35 cellular contexts compared by ENCODE assay signal in the genomic region with DNA sequence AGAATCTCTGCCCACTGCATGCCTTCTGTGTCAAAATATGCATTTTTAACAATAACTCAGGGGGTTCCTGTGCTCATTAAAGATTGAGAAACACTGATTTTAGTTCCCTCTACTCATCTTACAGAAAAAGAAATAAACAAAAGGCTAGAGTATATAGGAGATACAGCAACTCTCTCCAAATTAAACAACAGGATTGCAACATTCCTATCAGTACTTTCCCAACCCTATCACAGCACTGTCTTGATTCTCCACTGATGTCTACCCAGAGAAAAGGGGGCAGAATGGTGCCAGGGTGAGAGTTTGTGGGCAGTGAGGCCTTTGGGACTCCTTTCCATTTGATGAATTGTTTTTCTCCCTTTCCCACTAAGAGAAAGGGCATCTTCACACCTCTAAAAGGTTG. TPM values are rescaled to one million over a fixed set of nuclear protein-coding genes. Genes with fewer than 3 reads are reported as not detected.
"Had no signal": no experiment of that assay in that cellular context is flagged by ENCODE, and none has a peak within 500 bp of the region (broad histone marks: within the 10 kb centered on the region; RNA-seq: fewer than 3 reads in every experiment).

No MANE protein-coding gene starts in this region.

- H2AFZ ChIP-seq: hepatocyte had no signal

- H3K4me3 ChIP-seq: adrenal gland, body of pancreas, esophagus squamous epithelium, heart left ventricle, hepatocyte had no signal

- DNase-seq: activated B cell treated with CpG ODN at 0.5 μM for 24 hours; activated CD4-positive, alpha-beta T cell treated with anti-CD3 and anti-CD28 coated beads for 48 hours; activated CD4-positive, alpha-beta T cell treated with anti-CD3 and anti-CD28 coated beads, Interleukin-2, amount 50 U/mL, for 1 hour; activated CD4-positive, alpha-beta T cell treated with anti-CD3 and anti-CD28 coated beads, Interleukin-2, amount 50 U/mL, for 48 hours; activated CD8-positive, alpha-beta memory T cell treated with anti-CD3 and anti-CD28 coated beads for 24 hours; activated CD8-positive, alpha-beta T cell treated with anti-CD3 and anti-CD28 coated beads for 36 hours; activated effector memory CD4-positive, alpha-beta T cell treated with Interleukin-2 at 50 U/mL for 16 hours; activated gamma-delta T cell treated with Interleukin-2 at 50 U/mL for 16 hours; activated naive CD4-positive, alpha-beta T cell treated with anti-CD3 and anti-CD28 coated beads, Interleukin-2, amount 50 U/mL, for 16 hours; activated naive CD4-positive, alpha-beta T cell treated with Interleukin-2 at 50 U/mL for 16 hours; activated T-cell treated with anti-CD3 and anti-CD28 coated beads, Interleukin-2, amount 50 U/mL, for 4 hours; adrenal gland; amygdala; aorta; body of pancreas; caudate nucleus; cortex of kidney; dermis blood vessel endothelial cell; effector CD4-positive, alpha-beta T cell; esophagus squamous epithelium; foreskin fibroblast; glutamatergic neuron; heart left ventricle; T1000; WERI-Rb-1 had no signal

- H3K27me3 ChIP-seq: body of pancreas, hepatocyte had no signal

- H3K4me1 ChIP-seq: adrenal gland, body of pancreas, esophagus squamous epithelium, heart left ventricle had no signal

- ATAC-seq: activated CD4-positive, CD25-positive, alpha-beta regulatory T cell treated with anti-CD3 and anti-CD28 coated beads, Interleukin-2, amount 50 U/mL, for 24 hours; activated CD8-positive, alpha-beta T cell treated with anti-CD3 and anti-CD28 coated beads for 36 hours; activated T-cell treated with anti-CD3 and anti-CD28 coated beads, Interleukin-2, amount 50 U/mL, for 4 hours; activated T-helper 17 cell treated with anti-CD3 and anti-CD28 coated beads, Interleukin-2, amount 50 U/mL, for 72 hours; body of pancreas; heart left ventricle had no signal

- H3K79me2 ChIP-seq: hepatocyte had no signal

- H3K9me3 ChIP-seq: adrenal gland, body of pancreas, esophagus squamous epithelium, heart left ventricle had no signal

- H3K27ac Mint-ChIP-seq: activated B cell treated with CpG ODN at 0.5 μM for 24 hours; activated CD8-positive, alpha-beta T cell treated with anti-CD3 and anti-CD28 coated beads for 36 hours; activated naive CD8-positive, alpha-beta T cell; activated T-helper 17 cell treated with anti-CD3 and anti-CD28 coated beads, Interleukin-2, amount 50 U/mL, for 72 hours; T-helper 1 cell treated with Interleukin-12 subunit alpha and Interleukin-12 subunit beta and Interleukin-4 antibody, amounts not matched to agents 30 μg/mL and 1 μg/mL, for 36 hours; T-helper 2 cell treated with Interferon-gamma antibody and Interleukin-4, amounts not matched to agents 5 μg/mL and 100 μg/mL, for 36 hours had no signal

- H3K9me3 Mint-ChIP-seq: activated B cell treated with CpG ODN at 0.5 μM for 24 hours; activated CD8-positive, alpha-beta T cell treated with anti-CD3 and anti-CD28 coated beads for 36 hours; activated T-cell treated with anti-CD3 and anti-CD28 coated beads, Interleukin-2, amount 50 U/mL, for 4 hours; activated T-helper 17 cell treated with anti-CD3 and anti-CD28 coated beads, Interleukin-2, amount 50 U/mL, for 72 hours had no signal

- H3K4me3 Mint-ChIP-seq: activated B cell treated with CpG ODN at 0.5 μM for 24 hours; activated CD8-positive, alpha-beta T cell treated with anti-CD3 and anti-CD28 coated beads for 36 hours; activated naive CD8-positive, alpha-beta T cell; activated T-cell treated with anti-CD3 and anti-CD28 coated beads, Interleukin-2, amount 50 U/mL, for 4 hours; activated T-helper 17 cell treated with anti-CD3 and anti-CD28 coated beads, Interleukin-2, amount 50 U/mL, for 72 hours; T-helper 1 cell treated with Interleukin-12 subunit alpha and Interleukin-12 subunit beta and Interleukin-4 antibody, amounts not matched to agents 30 μg/mL and 1 μg/mL, for 36 hours; T-helper 2 cell treated with Interferon-gamma antibody and Interleukin-4, amounts not matched to agents 5 μg/mL and 100 μg/mL, for 36 hours had no signal

- H3K27me3 Mint-ChIP-seq: activated naive CD8-positive, alpha-beta T cell had no signal

- H3K36me3 ChIP-seq: adrenal gland, esophagus squamous epithelium, heart left ventricle, WERI-Rb-1 had no signal

- H3K4me1 Mint-ChIP-seq: activated B cell treated with CpG ODN at 0.5 μM for 24 hours; activated T-helper 17 cell treated with anti-CD3 and anti-CD28 coated beads, Interleukin-2, amount 50 U/mL, for 72 hours had no signal

- H3K4me2 ChIP-seq: hepatocyte had no signal

- H3K27ac ChIP-seq: adrenal gland, body of pancreas, epithelial cell of prostate, esophagus squamous epithelium, heart left ventricle, hepatocyte, WERI-Rb-1 had no signal

- H3K36me3 Mint-ChIP-seq: activated naive CD8-positive, alpha-beta T cell had no signal

RNA-seq across cellular contexts. Expression of gene OTOR, which starts 4.7 kb away (rescaled TPM):
- total RNA-seq: activated B cell treated with CpG ODN at 0.5 μM for 24 hours; activated CD8-positive, alpha-beta T cell treated with anti-CD3 and anti-CD28 coated beads for 36 hours; activated T-cell treated with anti-CD3 and anti-CD28 coated beads, Interleukin-2, amount 50 U/mL, for 4 hours; activated T-helper 17 cell treated with anti-CD3 and anti-CD28 coated beads, Interleukin-2, amount 50 U/mL, for 72 hours; adrenal gland; aorta; body of pancreas; chondrocyte; dermis blood vessel endothelial cell; endothelial cell of umbilical vein; esophagus squamous epithelium; heart left ventricle had no signal
- polyA plus RNA-seq: adrenal gland, aorta, endothelial cell of umbilical vein, esophagus, heart left ventricle, hepatocyte had no signal
